In genomic region chr13:91904597-91904996, GRCh38 we compare ENCODE assay signal across 14 cellular contexts.
DNase-seq lines count a peak whose midpoint lies in the region; ATAC-seq, FAIRE-seq and TF ChIP-seq lines count a peak whose summit lies in the region.
"Had no signal": no experiment of that assay in that cellular context is flagged by ENCODE, and none has a peak within 500 bp of the region (broad histone marks: within the 10 kb centered on the region; RNA-seq: fewer than 3 reads in every experiment).

No MANE protein-coding gene starts in this region.

- TF ChIP-seq POLR2A in endothelial cell of umbilical vein (IDR thresholded peaks at IDR 0.05; ENCODE audit: low read depth, low read length) (no peak), heart left ventricle (IDR thresholded peaks at IDR 0.05) (no peak)

- no peaks in the 10 kb centered on the region for H3K79me2 ChIP-seq in endothelial cell of umbilical vein (ENCODE audit: control insufficient read depth, insufficient read depth, low read length)

- no peaks in the 10 kb centered on the region for H3K27me3 ChIP-seq in endothelial cell of umbilical vein (ENCODE audit: control insufficient read depth in 2 of 2, insufficient read depth in 2 of 2, low read length in 2 of 2)
- H3K27me3 ChIP-seq in heart left ventricle: no peaks in the 10 kb centered on the region
- H3K27me3 ChIP-seq: right lobe of liver had no signal

- H3K4me2 ChIP-seq in endothelial cell of umbilical vein (ENCODE audit: insufficient read depth, low read length): peak overlapping the region; percentile 48

- H3K36me3 ChIP-seq in endothelial cell of umbilical vein (ENCODE audit: control insufficient read depth in 2 of 2, extremely low read depth in 1 of 2, insufficient read depth in 2 of 2, low read length in 2 of 2) (no peaks in the 10 kb centered on the region), heart left ventricle (no peaks in the 10 kb centered on the region)
- H3K36me3 ChIP-seq: right lobe of liver had no signal

- H3K9me1 ChIP-seq in endothelial cell of umbilical vein (replicated peaks; ENCODE audit: control insufficient read depth, extremely low read depth, insufficient read depth, low read length): no peaks in the 10 kb centered on the region

- dilution Hi-C loops in endothelial cell of umbilical vein (cut with MboI; ENCODE audit: extremely low pct_ligation_motif_present, low sequenced_read_pairs): no loop called here

- POLR2A ChIA-PET in endothelial cell of umbilical vein (lab: Charles Lee): no interaction called here

- H3K9me3 ChIP-seq in endothelial cell of umbilical vein (replicated peaks; ENCODE audit: control insufficient read depth, insufficient read depth, low read length): no peaks in the 10 kb centered on the region
- peaks cover 0 to 3% (median 0%) of the 10 kb centered on the region in 12 donors for H3K9me3 ChIP-seq in heart left ventricle
- H3K9me3 ChIP-seq: right lobe of liver had no signal

- H3K4me1 ChIP-seq in endothelial cell of umbilical vein (ENCODE audit: control insufficient read depth, extremely low read depth, insufficient read depth, low read length) (peaks cover 13% of the 10 kb centered on the region), heart left ventricle (no peaks in the 10 kb centered on the region)
- H3K4me1 ChIP-seq: right lobe of liver had no signal

- TF ChIP-seq CTCF in endothelial cell of umbilical vein (IDR thresholded peaks at IDR 0.05; ENCODE audit: extremely low read depth in 1 of 2, insufficient read depth in 1 of 2, low read depth in 1 of 2, low read length in 2 of 2): no peak
- no peak for TF ChIP-seq CTCF in GM13977 (IDR thresholded peaks at IDR 0.05; ENCODE audit: extremely low read depth, insufficient read depth, missing control alignments)
- TF ChIP-seq CTCF in heart left ventricle (IDR thresholded peaks at IDR 0.05): no peak

- H2AFZ ChIP-seq in endothelial cell of umbilical vein (ENCODE audit: low read depth, low read length): peak overlapping the region; percentile 63
- H2AFZ ChIP-seq: GM23248 had no signal

- H3K4me3 ChIP-seq in endothelial cell of umbilical vein (replicated peaks in 1 of 3; ENCODE audit: insufficient read depth in 1 of 3, low read depth in 1 of 3, low read length in 3 of 3) (no peak overlapping the region), heart left ventricle (no peak overlapping the region)
- H3K4me3 ChIP-seq: GM23248, right lobe of liver had no signal

- no peak for FAIRE-seq in endothelial cell of umbilical vein (lab: Jason Lieb, UNC)

- 33 to 58% (median 42%) methylated on average over 1 of the region's 1 CpG for WGBS in heart left ventricle, 4 donors

- H3K9ac ChIP-seq in endothelial cell of umbilical vein (replicated peaks; ENCODE audit: extremely low read depth, insufficient read depth, low read length): no peak overlapping the region
- H3K9ac ChIP-seq: GM23248 had no signal

- no peaks in the 10 kb centered on the region for H4K20me1 ChIP-seq in endothelial cell of umbilical vein (replicated peaks; ENCODE audit: control insufficient read depth, extremely low read depth, insufficient read depth, low read length)

- in situ Hi-C loops in GM13977 (cut with MboI; ENCODE audit: low pct_unique_long_range_greater_than_20kb, low sequenced_read_pairs, unreplicated experiment): no loop called here

- H3K27ac ChIP-seq in endothelial cell of umbilical vein (ENCODE audit: insufficient read depth, low read depth, low read length): peak overlapping the region; percentile 43
- no peak overlapping the region for H3K27ac ChIP-seq in heart left ventricle
- H3K27ac ChIP-seq: GM23248, right lobe of liver had no signal

- CTCF ChIA-PET in endothelial cell of umbilical vein (lab: Charles Lee): interaction anchor here (1.3 kb wide), 1 partner anchor 87 kb away, joined by 4 read pairs; no protein-coding TSS in a partner anchor

- intact Hi-C loops in endothelial cell of umbilical vein (cut with micrococcal nuclease) (loop anchor here (1.0 kb wide), 1 partner anchor 8 kb away; no protein-coding TSS in a partner anchor), left colon (cut with DNase I, micrococcal nuclease) (no loop called here), heart left ventricle (cut with DNase I) (no loop called here)

- ATAC-seq in GM18517 (IDR thresholded peaks at IDR 0.05; ENCODE audit: unreplicated experiment) (peak; percentile 49), GM21786 (IDR thresholded peaks at IDR 0.05; ENCODE audit: unreplicated experiment) (peak; percentile 61), HG03432 (IDR thresholded peaks at IDR 0.05; ENCODE audit: unreplicated experiment) (peak; percentile 78), left colon (no peak), heart left ventricle (no peak)
- ATAC-seq: Panc1, right lobe of liver had no signal

- DNase-seq in endothelial cell of umbilical vein (ENCODE audit: low read depth, low spot score): peak; percentile 54
- no peak for DNase-seq in GM13977 (ENCODE audit: low spot score)
- no peak for DNase-seq in AML-193 (lab: John Stamatoyannopoulos, UW)
- no peak for DNase-seq in left colon
- no peak for DNase-seq in heart left ventricle
- DNase-seq: aorta; CD4-positive, CD25-positive, alpha-beta regulatory T cell; GM23248; NCI-H1436 treated with DMSO at 0.1 percent for 48 hours; right lobe of liver had no signal

- BruUV-seq in endothelial cell of umbilical vein (replicated peaks; lab: Mats Ljungman, UMichigan): no TSS peak

TF ChIP-seq in endothelial cell of umbilical vein, 7 proteins besides CTCF, POLR2A, EP300 and RAD21:
- TF ChIP-seq EZH2 (IDR thresholded peaks at IDR 0.05; ENCODE audit: borderline replicate concordance, low read depth, low read length, severe bottlenecking) (no peak), JUN (IDR thresholded peaks at IDR 0.05; ENCODE audit: borderline replicate concordance, insufficient read depth, insufficient read length, low read depth) (no peak), MAX (IDR thresholded peaks at IDR 0.05; ENCODE audit: insufficient read depth, insufficient read length) (no peak), MYC (IDR thresholded peaks at IDR 0.05; ENCODE audit: low read depth, low read length) (no peak), GATA2 (IDR thresholded peaks at IDR 0.05; ENCODE audit: insufficient read depth, insufficient read length, low read depth, low read length) (no peak), FOS (IDR thresholded peaks at IDR 0.05; ENCODE audit: borderline replicate concordance, insufficient read depth, low read length) (no peak)

Comparison
In these comparisons a context has a peak if more than half of its experiments do, and no peak if none do; other contexts are left out.
1. ATAC-seq: peak in GM18517 (single experiment), GM21786 (single experiment) and HG03432 (single experiment); none in left colon (single experiment) and heart left ventricle (0 of 4).